In genomic region chr12:121894633-121895032, GRCh38 we compare ENCODE assay signal across 8 cellular contexts. TPM values are rescaled to one million over a fixed set of nuclear protein-coding genes. Genes with fewer than 3 reads are reported as not detected.
DNase-seq lines count a peak whose midpoint lies in the region; ATAC-seq and TF ChIP-seq lines count a peak whose summit lies in the region.

No MANE protein-coding gene starts in this region.

- TF ChIP-seq POLR2A in upper lobe of left lung (IDR thresholded peaks at IDR 0.05), result no peak

- H3K36me3 Mint-ChIP-seq in activated CD4-positive, alpha-beta T cell treated with anti-CD3 and anti-CD28 coated beads, Interleukin-2, amount 10 ng/mL, durations not matched to agents 7 days and 5 days (ENCODE audit: low read depth), result peaks cover 31% of the 10 kb centered on the region

- H3K27me3 Mint-ChIP-seq in activated CD4-positive, alpha-beta T cell treated with anti-CD3 and anti-CD28 coated beads, Interleukin-2, amount 10 ng/mL, durations not matched to agents 7 days and 5 days, result no peaks in the 10 kb centered on the region

- ATAC-seq in PC-3, result no peak
- ATAC-seq in GM18520 (IDR thresholded peaks at IDR 0.05; ENCODE audit: unreplicated experiment), result no peak
- ATAC-seq in upper lobe of left lung (ENCODE audit: low FRiP score in 2 of 2), result no peak
- ATAC-seq in HG03159 (IDR thresholded peaks at IDR 0.05; ENCODE audit: unreplicated experiment), result no peak

- TF ChIP-seq EP300 in upper lobe of left lung (IDR thresholded peaks at IDR 0.05), result no peak

- H3K27ac ChIP-seq in PC-3 (ENCODE audit: low read length) (0 out of 2 replicates have a peak overlapping the region, but pooled peaks have one; percentile 37), upper lobe of left lung (no peak overlapping the region)

- no TSS peak for BruUV-seq in PC-3 (replicated peaks; lab: Mats Ljungman, UMichigan)

- peak overlapping the region; percentile 80 for H3K27ac Mint-ChIP-seq in activated CD4-positive, alpha-beta T cell treated with anti-CD3 and anti-CD28 coated beads, Interleukin-2, amount 10 ng/mL, durations not matched to agents 7 days and 5 days

- intact Hi-C loops in PC-3 (cut with micrococcal nuclease), result no loop called here

- H3K9ac ChIP-seq in PC-3 (ENCODE audit: low read length) (no peak overlapping the region), skeletal muscle satellite cell (ENCODE audit: low read depth, low read length) (no peak overlapping the region)

- peaks cover 6% of the 10 kb centered on the region; the same call in 1 of the 2 replicates for H4K20me1 ChIP-seq in PC-3 (ENCODE audit: low read length)

- H3K79me2 ChIP-seq in PC-3 (ENCODE audit: low read length), result peaks cover 66% of the 10 kb centered on the region

- peaks cover 43% of the 10 kb centered on the region for H3K36me3 ChIP-seq in PC-3 (ENCODE audit: low read depth, low read length)
- H3K36me3 ChIP-seq in skeletal muscle satellite cell (ENCODE audit: insufficient read depth, low read length), result peaks cover 44% of the 10 kb centered on the region
- H3K36me3 ChIP-seq in upper lobe of left lung, result peaks cover 5 to 64% (median 36%) of the 10 kb centered on the region in 4 donors

- H3K4me3 ChIP-seq in PC-3 (ENCODE audit: low read length), result no peak overlapping the region
- no peak overlapping the region for H3K4me3 ChIP-seq in skeletal muscle satellite cell (ENCODE audit: low read length)
- H3K4me3 ChIP-seq in upper lobe of left lung, result no peak overlapping the region

- H3K4me1 Mint-ChIP-seq in activated CD4-positive, alpha-beta T cell treated with anti-CD3 and anti-CD28 coated beads, Interleukin-2, amount 10 ng/mL, durations not matched to agents 7 days and 5 days, result peaks cover 41% of the 10 kb centered on the region

- H3K27me3 ChIP-seq in PC-3 (ENCODE audit: low read length), result no peaks in the 10 kb centered on the region
- H3K27me3 ChIP-seq in skeletal muscle satellite cell (ENCODE audit: control insufficient read depth, insufficient read depth, low read length), result no peaks in the 10 kb centered on the region
- no peaks in the 10 kb centered on the region for H3K27me3 ChIP-seq in upper lobe of left lung

- POLR2A ChIA-PET in activated CD4-positive, alpha-beta T cell treated with anti-CD3 and anti-CD28 coated beads, Interleukin-2, amount 10 ng/mL, durations not matched to agents 7 days and 5 days (lab: Charles Lee), result no interaction called here
- POLR2A ChIA-PET in PC-3 (lab: Charles Lee; ENCODE audit: unreplicated experiment), result no interaction called here

- H3K4me3 Mint-ChIP-seq in activated CD4-positive, alpha-beta T cell treated with anti-CD3 and anti-CD28 coated beads, Interleukin-2, amount 10 ng/mL, durations not matched to agents 7 days and 5 days, result no peak overlapping the region

- TF ChIP-seq CTCF in PC-3 (conservative IDR thresholded peaks at IDR 0.05; ENCODE audit: low read depth, low read length), result peak; percentile 51; the same call in 1 of the 2 replicates
- no peak for TF ChIP-seq CTCF in upper lobe of left lung (IDR thresholded peaks at IDR 0.05)

- H2AFZ ChIP-seq in PC-3 (ENCODE audit: low read length), result no peak overlapping the region

- H3K9me3 ChIP-seq in PC-3 (ENCODE audit: low read length), result no peaks in the 10 kb centered on the region
- no peaks in the 10 kb centered on the region for H3K9me3 ChIP-seq in skeletal muscle satellite cell (replicated peaks; ENCODE audit: low read length)
- H3K9me3 ChIP-seq in upper lobe of left lung, result no peaks in the 10 kb centered on the region

- WGBS in upper lobe of left lung, 2 donors, result 72 to 87% methylated on average over 7 of the region's 7 CpGs

- peaks cover 5% of the 10 kb centered on the region for H3F3A ChIP-seq in PC-3 (ENCODE audit: low read length, unreplicated experiment)

- H3K4me1 ChIP-seq in PC-3 (ENCODE audit: insufficient read depth, low read length) (peaks cover 25% of the 10 kb centered on the region), skeletal muscle satellite cell (ENCODE audit: control insufficient read depth, insufficient read depth, low read length) (peaks cover 25% of the 10 kb centered on the region), upper lobe of left lung (peaks cover 9 to 29% (median 17%) of the 10 kb centered on the region in 4 donors)

- H3K9me3 Mint-ChIP-seq in activated CD4-positive, alpha-beta T cell treated with anti-CD3 and anti-CD28 coated beads, Interleukin-2, amount 10 ng/mL, durations not matched to agents 7 days and 5 days, result no peaks in the 10 kb centered on the region

- CTCF ChIA-PET in activated CD4-positive, alpha-beta T cell treated with anti-CD3 and anti-CD28 coated beads, Interleukin-2, amount 10 ng/mL, durations not matched to agents 7 days and 5 days (lab: Charles Lee), result interaction anchor here (1.2 to 4.6 kb wide), 3 partner anchors 82 to 99 kb away, joined by 3 to 40 read pairs (median 4); no protein-coding TSS in a partner anchor
- CTCF ChIA-PET in PC-3 (lab: Charles Lee), result no interaction called here

- H3K4me2 ChIP-seq in PC-3 (ENCODE audit: low read length) (peak overlapping the region; percentile 60; the same call in 1 of the 2 replicates), skeletal muscle satellite cell (ENCODE audit: low read length) (peak overlapping the region; percentile 51)

- H3K9me2 ChIP-seq in PC-3 (replicated peaks; ENCODE audit: low read length), result no peaks in the 10 kb centered on the region

- peak; percentile 22 for DNase-seq in activated CD4-positive, alpha-beta T cell treated with anti-CD3 and anti-CD28 coated beads, Interleukin-2, amount 10 ng/mL, durations not matched to agents 7 days and 5 days
- DNase-seq in activated CD4-positive, alpha-beta T cell treated with anti-CD3 and anti-CD28 coated beads for 48 hours, result no peak
- DNase-seq in PC-3 (peak; percentile 12), fibroblast of gingiva (ENCODE audit: low read depth) (peak; percentile 24), upper lobe of left lung (no peak)

RNA-seq across cellular contexts. Expression of gene PSMD9, which starts 6.0 kb away (rescaled TPM):
- 10 to 100 TPM; 60.0 to 62.0 TPM for total RNA-seq in activated CD4-positive, alpha-beta T cell treated with anti-CD3 and anti-CD28 coated beads, Interleukin-2, amount 10 ng/mL, durations not matched to agents 7 days and 5 days
- 241 and 258 TPM in 2 replicates for total RNA-seq in PC-3 (2014; rRNA removed)
- total RNA-seq in skeletal muscle satellite cell (2012; rRNA removed), result 52.7 and 57.4 TPM in 2 replicates
- total RNA-seq in upper lobe of left lung, result 10 to 100 TPM; 28.1 to 59.1 (median 43.6) TPM

RNA-seq across cellular contexts. Expression of gene CFAP251, which starts 23.8 kb away (rescaled TPM):
- total RNA-seq in activated CD4-positive, alpha-beta T cell treated with anti-CD3 and anti-CD28 coated beads, Interleukin-2, amount 10 ng/mL, durations not matched to agents 7 days and 5 days, result under 1 TPM; 0.30 to 0.52 TPM
- 3.2 and 11.5 TPM in 2 replicates for total RNA-seq in PC-3 (2014; rRNA removed)
- 1.5 and 3.5 TPM in 2 replicates for total RNA-seq in skeletal muscle satellite cell (2012; rRNA removed)
- 10 to 100 TPM in 4 of 6 donors, 1 to 10 TPM in 2; 3.1 to 65.1 (median 12.7) TPM for total RNA-seq in upper lobe of left lung

RNA-seq across cellular contexts. Expression of gene HPD, which starts 36.0 kb away (rescaled TPM):
- not detected for total RNA-seq in activated CD4-positive, alpha-beta T cell treated with anti-CD3 and anti-CD28 coated beads, Interleukin-2, amount 10 ng/mL, durations not matched to agents 7 days and 5 days
- total RNA-seq in PC-3 (2014; rRNA removed) (not detected in 2 replicates), upper lobe of left lung (1 to 10 TPM in 5 of 6 donors, not detected in 1; 1.1 to 7.3 (median 1.7) TPM)
- total RNA-seq in skeletal muscle satellite cell (2012; rRNA removed), result 0.76 and 2.4 TPM in 2 replicates

Comparison
In these comparisons a context has a peak if more than half of its experiments do, and no peak if none do; other contexts are left out.
1. DNase-seq: peak in activated CD4-positive, alpha-beta T cell treated with anti-CD3 and anti-CD28 coated beads, Interleukin-2, amount 10 ng/mL, durations not matched to agents 7 days and 5 days (single experiment), PC-3 (single experiment) and fibroblast of gingiva (single experiment); none in activated CD4-positive, alpha-beta T cell treated with anti-CD3 and anti-CD28 coated beads for 48 hours (single experiment) and upper lobe of left lung (0 of 2).